8 cellular contexts compared by ENCODE assay signal in the genomic region with DNA sequence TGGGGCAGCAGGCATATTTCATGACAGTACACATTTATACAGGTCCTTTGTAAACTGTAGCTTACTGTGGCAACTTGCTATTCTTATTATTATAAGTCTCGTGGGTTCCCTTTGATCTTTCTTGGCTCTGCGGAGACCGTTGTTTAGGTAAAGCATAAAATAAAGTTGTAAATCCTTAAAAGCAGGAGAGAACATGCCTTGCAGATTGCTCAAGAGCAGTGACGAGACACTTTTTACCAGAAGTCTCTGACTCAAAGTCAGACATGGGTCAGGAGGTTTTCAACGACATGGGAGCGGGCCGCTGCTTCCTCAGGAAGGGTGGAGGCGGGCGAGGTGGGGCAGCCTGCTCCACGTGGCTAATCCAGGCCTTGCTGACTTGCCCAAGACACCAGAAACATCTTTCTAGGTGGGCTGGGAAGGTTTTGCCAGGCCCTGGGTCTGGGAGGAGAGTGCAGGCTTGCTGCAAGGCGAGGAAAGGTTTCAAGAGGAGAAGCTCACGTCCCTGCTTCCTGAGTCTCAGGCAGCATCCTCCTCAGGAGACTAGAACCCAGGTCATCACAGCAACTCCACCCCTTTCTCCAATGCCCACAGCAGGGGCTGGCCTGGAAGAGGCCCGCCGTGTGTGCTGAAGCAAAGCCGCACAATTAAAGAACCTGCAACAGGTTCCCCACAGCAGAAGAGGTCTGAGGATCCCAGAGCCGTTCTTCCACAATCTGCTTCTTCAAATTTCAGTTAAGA. TPM values are rescaled to one million over a fixed set of nuclear protein-coding genes. Genes with fewer than 3 reads are reported as not detected.
DNase-seq lines count a peak whose midpoint lies in the region; ATAC-seq, FAIRE-seq and TF ChIP-seq lines count a peak whose summit lies in the region.

No MANE protein-coding gene starts in this region.

- DNase-seq in HTR-8/SVneo (ENCODE audit: insufficient read length, low spot score) (peak; percentile 37), astrocyte of the spinal cord (ENCODE audit: low read depth, low spot score) (peak; percentile 93), left lung (peak; percentile 94 to 96), aorta (peak; percentile 84 to 90), superior temporal gyrus (ENCODE audit: extremely low spot score) (no peak)

- no peak for TF ChIP-seq CTCF in astrocyte of the spinal cord (IDR thresholded peaks at IDR 0.05; ENCODE audit: low read depth, low read length)
- no peak for TF ChIP-seq CTCF in left lung (IDR thresholded peaks at IDR 0.05)

- peaks cover 4% of the 10 kb centered on the region; the same call in 1 of the 2 replicates for H3K36me3 ChIP-seq in ACC112 (ENCODE audit: insufficient read depth, low read length)
- H3K36me3 ChIP-seq in left lung, result peaks cover 0 to 57% of the 10 kb centered on the region in 2 donors
- no peaks in the 10 kb centered on the region for H3K36me3 ChIP-seq in aorta (ENCODE audit: control insufficient read depth in 1 of 2, insufficient read depth in 2 of 2, low read length in 1 of 2)

- H3K4me3 ChIP-seq in ACC112 (ENCODE audit: low read depth, low read length), result peak overlapping the region; percentile 19; the same call in 1 of the 2 replicates
- H3K4me3 ChIP-seq in astrocyte of the spinal cord (ENCODE audit: low read depth, low read length), result no peak overlapping the region
- H3K4me3 ChIP-seq in left lung, result peak overlapping the region in 1 of 2 donors; percentile 13
- H3K4me3 ChIP-seq in aorta (ENCODE audit: low read length in 2 of 2), result no peak overlapping the region

- H3K27me3 ChIP-seq in ACC112 (ENCODE audit: insufficient read depth, low read length) (no peaks in the 10 kb centered on the region), left lung (no peaks in the 10 kb centered on the region), aorta (ENCODE audit: control insufficient read depth in 1 of 2, insufficient read depth in 2 of 2, low read length in 1 of 2) (no peaks in the 10 kb centered on the region)

- H3K27ac ChIP-seq in ACC112 (ENCODE audit: low read depth, low read length) (peak overlapping the region; percentile 98), left lung (peak overlapping the region; percentile 87 to 99), aorta (ENCODE audit: low read depth in 1 of 2, low read length in 2 of 2) (no peak overlapping the region)

- 77 to 78% methylated on average over 16 of the region's 16 CpGs for WGBS in aorta, 2 donors

- no peaks in the 10 kb centered on the region for H3K9me3 ChIP-seq in left lung
- no peaks in the 10 kb centered on the region for H3K9me3 ChIP-seq in aorta (ENCODE audit: control insufficient read depth, low read length)

- in situ Hi-C loops in astrocyte of the spinal cord (cut with HindIII; ENCODE audit: low sequenced_read_pairs), result no loop called here

- ATAC-seq in left lung, result peak; percentile 65
- ATAC-seq in aorta (ENCODE audit: low FRiP score), result peak; percentile 68
- no peak for ATAC-seq in HG02678 (IDR thresholded peaks at IDR 0.05; ENCODE audit: unreplicated experiment)
- ATAC-seq in HG02885 (IDR thresholded peaks at IDR 0.05; ENCODE audit: poor library complexity, unreplicated experiment), result no peak

- peaks cover 63% of the 10 kb centered on the region for H3K4me1 ChIP-seq in ACC112 (ENCODE audit: control insufficient read depth, insufficient read depth, low read length, unreplicated experiment)
- peaks cover 40 to 86% of the 10 kb centered on the region in 2 donors for H3K4me1 ChIP-seq in left lung
- H3K4me1 ChIP-seq in aorta (ENCODE audit: control insufficient read depth in 1 of 2, insufficient read depth in 2 of 2, low read length in 2 of 2), result no peaks in the 10 kb centered on the region

- H2AFZ ChIP-seq in ACC112 (ENCODE audit: low read length, unreplicated experiment), result peak overlapping the region; percentile 10

- peaks cover 48% of the 10 kb centered on the region for H3K79me2 ChIP-seq in ACC112 (ENCODE audit: control insufficient read depth, insufficient read depth, low read length, unreplicated experiment)

- FAIRE-seq in HTR-8/SVneo (lab: Jason Lieb, UNC), result no peak

- intact Hi-C loops in left lung (cut with DNase I) (no loop called here), aorta (cut with DNase I) (no loop called here)

RNA-seq across cellular contexts. Expression of a gene that starts 6.5 kb away (rescaled TPM):
- total RNA-seq in left lung (100 to 1,000 TPM in 1 of 2 donors, 10 to 100 TPM in 1; 87.4 to 107 TPM), aorta (10 to 100 TPM in 1 of 2 donors, 1 to 10 TPM in 1; 9.7 to 12.4 TPM)
- polyA plus RNA-seq in aorta, result 1 to 10 TPM; 6.0 to 7.0 TPM

RNA-seq across cellular contexts. Expression of a gene that starts 56.5 kb away (rescaled TPM):
- total RNA-seq in left lung, result 10 to 100 TPM; 14.9 to 20.4 TPM
- total RNA-seq in aorta, result 1 to 10 TPM; 1.6 to 3.7 TPM
- polyA plus RNA-seq in aorta, result 1 to 10 TPM in 1 of 2 donors, under 1 TPM in 1; 0.31 to 8.3 TPM

Comparison
In these comparisons a context has a peak if more than half of its experiments do, and no peak if none do; other contexts are left out.
1. H3K27ac ChIP-seq: peak in ACC112 (single experiment) and left lung (2 of 2); none in aorta (0 of 2).
2. ATAC-seq: peak in left lung (single experiment) and aorta (single experiment); none in HG02678 (single experiment) and HG02885 (single experiment).
3. RNA of a gene that starts 6.5 kb away (total RNA-seq): 87.4 to 107 TPM in left lung; 9.7 to 12.4 TPM in aorta; every median in the first group is over 4 times any median in the second.